In genomic region chr1:157080714-157081113, GRCh38 we compare ENCODE assay signal across 1 cellular context.
TF ChIP-seq lines count a peak whose summit lies in the region.

No MANE protein-coding gene starts in this region.

TF ChIP-seq in H1, 55 proteins besides CTCF, POLR2A, EP300 and RAD21 (continued from another document):
- no peak for TF ChIP-seq ATF2 (IDR thresholded peaks at IDR 0.05; ENCODE audit: low read length)
- TF ChIP-seq MAFK (IDR thresholded peaks at IDR 0.05; ENCODE audit: low read depth, low read length): no peak
- no peak for TF ChIP-seq EZH2 (IDR thresholded peaks at IDR 0.05; ENCODE audit: low read depth, low read length, severe bottlenecking)
